Comparison of ENCODE assay signal across 17 cellular contexts in the genomic region with DNA sequence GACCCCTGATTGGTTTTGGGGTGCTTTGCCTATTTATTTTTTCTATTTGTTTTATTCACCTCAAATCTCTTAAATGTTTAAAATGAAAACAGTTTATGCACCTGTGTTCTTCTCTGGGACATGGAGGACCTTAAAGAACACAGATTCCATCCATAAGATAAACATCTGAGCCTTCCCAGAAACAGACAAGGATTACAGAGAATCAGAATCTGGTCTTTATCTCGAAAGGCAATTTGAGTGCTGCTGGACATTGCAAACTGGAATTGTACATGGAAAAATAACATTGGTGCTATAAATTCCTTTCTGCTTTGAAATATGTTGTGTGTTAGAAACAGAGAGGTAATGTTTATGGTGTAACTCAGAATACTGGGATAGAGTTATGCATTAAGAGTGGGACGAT. TPM values are rescaled to one million over a fixed set of nuclear protein-coding genes. Genes with fewer than 3 reads are reported as not detected.
DNase-seq lines count a peak whose midpoint lies in the region; FAIRE-seq and TF ChIP-seq lines count a peak whose summit lies in the region.
"Had no signal": no experiment of that assay in that cellular context is flagged by ENCODE, and none has a peak within 500 bp of the region (broad histone marks: within the 10 kb centered on the region; RNA-seq: fewer than 3 reads in every experiment).

No MANE protein-coding gene starts in this region.

- H2BK12ac ChIP-seq in mesenchymal stem cell (ENCODE audit: low read length in 2 of 2) = no peak overlapping the region

- H3K9me3 Mint-ChIP-seq in activated CD4-positive, alpha-beta memory T cell treated with anti-CD3 and anti-CD28 coated beads for 36 hours = no peaks in the 10 kb centered on the region
- H3K9me3 Mint-ChIP-seq: CD14-positive monocyte had no signal

- H3K27ac ChIP-seq in mesenchymal stem cell (ENCODE audit: low read length, poor library complexity, severe bottlenecking) (no peak overlapping the region), stomach (peak overlapping the region in 4 of 5 donors; percentile 2 to 74 (median 66))

- no peak overlapping the region for H2AFZ ChIP-seq in mesenchymal stem cell (ENCODE audit: low read depth, low read length)

- peaks cover 6% of the 10 kb centered on the region for H3K4me1 Mint-ChIP-seq in activated CD4-positive, alpha-beta memory T cell treated with anti-CD3 and anti-CD28 coated beads for 36 hours (ENCODE audit: low read depth)
- H3K4me1 Mint-ChIP-seq: CD14-positive monocyte had no signal

- H3K36me3 ChIP-seq in mesenchymal stem cell (ENCODE audit: control insufficient read depth in 1 of 2, insufficient read depth in 2 of 2, low read depth in 1 of 2, low read length in 2 of 2) (no peaks in the 10 kb centered on the region), stomach (no peaks in the 10 kb centered on the region)

- no peak for TF ChIP-seq CTCF in stomach (IDR thresholded peaks at IDR 0.05)

- no peak overlapping the region for H3K14ac ChIP-seq in mesenchymal stem cell (ENCODE audit: low read length in 2 of 2)

- H3K79me1 ChIP-seq in mesenchymal stem cell (replicated peaks; ENCODE audit: low read length, poor library complexity, severe bottlenecking) = no peaks in the 10 kb centered on the region

- CTCF ChIA-PET in activated CD4-positive, alpha-beta memory T cell treated with anti-CD3 and anti-CD28 coated beads for 36 hours (lab: Charles Lee) = no interaction called here

- no peak overlapping the region for H4K8ac ChIP-seq in mesenchymal stem cell (ENCODE audit: low read length)

- peaks cover 7% of the 10 kb centered on the region for H3K27me3 Mint-ChIP-seq in activated CD4-positive, alpha-beta memory T cell treated with anti-CD3 and anti-CD28 coated beads for 36 hours

- H3K4me3 ChIP-seq in mesenchymal stem cell (ENCODE audit: insufficient read depth in 1 of 2, low read depth in 1 of 2, low read length in 2 of 2) = peak overlapping the region in 1 of 2 experiments; percentile 9
- no peak overlapping the region for H3K4me3 ChIP-seq in stomach
- H3K4me3 ChIP-seq: K562 had no signal

- H3K18ac ChIP-seq in mesenchymal stem cell (ENCODE audit: low read depth in 1 of 2, low read length in 2 of 2) = no peak overlapping the region

- no peak overlapping the region for H2BK120ac ChIP-seq in mesenchymal stem cell (ENCODE audit: low read depth, low read length)

- no peak for TF ChIP-seq EP300 in stomach (IDR thresholded peaks at IDR 0.05)

- no peak for TF ChIP-seq POLR2A in stomach (IDR thresholded peaks at IDR 0.05)

- no peak overlapping the region for H3K4ac ChIP-seq in mesenchymal stem cell (ENCODE audit: low read depth in 1 of 2, low read length in 2 of 2)

- no peaks in the 10 kb centered on the region for H3K36me3 Mint-ChIP-seq in activated CD4-positive, alpha-beta memory T cell treated with anti-CD3 and anti-CD28 coated beads for 36 hours
- H3K36me3 Mint-ChIP-seq: CD14-positive monocyte had no signal

- DNase-seq in SK-N-DZ (ENCODE audit: low spot score) = peak; percentile 62
- DNase-seq in mesenchymal stem cell = no peak
- DNase-seq in stomach = no peak
- DNase-seq in stimulated activated CD4-positive, alpha-beta T cell treated with anti-CD3 and anti-CD28 coated beads, Interleukin-4, amount 100 ng/mL, for 4 hours = no peak
- DNase-seq in activated CD4-positive, alpha-beta memory T cell treated with anti-CD3 and anti-CD28 coated beads for 36 hours = no peak
- no peak for DNase-seq in stimulated activated CD4-positive, alpha-beta T cell treated with anti-CD3 and anti-CD28 coated beads, Interleukin-15, amount 100 ng/mL, for 24 hours
- DNase-seq in activated effector memory CD4-positive, alpha-beta T cell treated with anti-CD3 and anti-CD28 coated beads, Interleukin-2, amount 50 U/mL, for 16 hours = no peak
- DNase-seq: ACHN, AML-193, NCI-H1436, NCI-H2029, NCI-H2171, NCI-H446 had no signal

- H3K27me3 ChIP-seq in mesenchymal stem cell (ENCODE audit: control insufficient read depth in 1 of 2, insufficient read depth in 1 of 2, low read length in 2 of 2) (no peaks in the 10 kb centered on the region), stomach (no peaks in the 10 kb centered on the region)

- peak; percentile 85 for FAIRE-seq in A204.1 (lab: Jason Lieb, UNC)
- FAIRE-seq: GM12892, K562 had no signal

- no peak overlapping the region for H3K23ac ChIP-seq in mesenchymal stem cell (ENCODE audit: low read length in 2 of 2)

- intact Hi-C loops in stomach (cut with DNase I; ENCODE audit: low total_unique reads) = no loop called here
- intact Hi-C loops in activated CD4-positive, alpha-beta memory T cell treated with anti-CD3 and anti-CD28 coated beads for 36 hours (cut with micrococcal nuclease) = no loop called here

- H2BK15ac ChIP-seq in mesenchymal stem cell (ENCODE audit: low read depth, poor library complexity, severe bottlenecking) = no peak overlapping the region

- H3K9ac ChIP-seq in mesenchymal stem cell (ENCODE audit: low read length) = peak overlapping the region; percentile 83

- H3K27ac Mint-ChIP-seq in activated CD4-positive, alpha-beta memory T cell treated with anti-CD3 and anti-CD28 coated beads for 36 hours = no peak overlapping the region

- H3K4me2 ChIP-seq in mesenchymal stem cell (ENCODE audit: low read length, poor library complexity, severe bottlenecking) = no peak overlapping the region

- POLR2A ChIA-PET in activated CD4-positive, alpha-beta memory T cell treated with anti-CD3 and anti-CD28 coated beads for 36 hours (lab: Charles Lee) = no interaction called here

- H3K4me3 Mint-ChIP-seq in activated CD4-positive, alpha-beta memory T cell treated with anti-CD3 and anti-CD28 coated beads for 36 hours = no peak overlapping the region
- H3K4me3 Mint-ChIP-seq: CD14-positive monocyte had no signal

- H3K9me3 ChIP-seq in mesenchymal stem cell (ENCODE audit: control insufficient read depth, low read length) (no peaks in the 10 kb centered on the region), stomach (no peaks in the 10 kb centered on the region)

- no peak overlapping the region for H2BK5ac ChIP-seq in mesenchymal stem cell (ENCODE audit: low read depth, low read length, poor library complexity, severe bottlenecking)

- H3K4me1 ChIP-seq in mesenchymal stem cell (ENCODE audit: control insufficient read depth, insufficient read depth, low read depth, low read length) = no peaks in the 10 kb centered on the region
- H3K4me1 ChIP-seq in stomach = peaks cover 0 to 30% (median 17%) of the 10 kb centered on the region in 4 donors

- WGBS in mesenchymal stem cell = 52% methylated on average over 1 of the region's 2 CpGs
- WGBS in stomach, 5 donors = 51 to 85% (median 71%) methylated on average over 2 of the region's 2 CpGs

- H4K91ac ChIP-seq in mesenchymal stem cell (ENCODE audit: low read length) = no peak overlapping the region

- no peak overlapping the region for H2AK5ac ChIP-seq in mesenchymal stem cell (ENCODE audit: low read length, severe bottlenecking)

RNA-seq across cellular contexts. Expression of gene DDR2, which starts 6.6 kb away (rescaled TPM):
- polyA plus RNA-seq in SK-N-DZ (2014; cell fraction: cytosol; rRNA removed) = 28.9 and 39.2 TPM in 2 replicates
- polyA plus RNA-seq in SK-N-DZ (2014; cell fraction: nucleus; rRNA removed) = 50.1 and 56.0 TPM in 2 replicates
- 25.2 TPM for polyA plus RNA-seq in mesenchymal stem cell (2013, experiment 1 of 2)
- polyA plus RNA-seq in mesenchymal stem cell (2013, experiment 2 of 2) = 23.9 TPM
- 100 to 1,000 TPM in 1 of 5 donors, 10 to 100 TPM in 4; 17.7 to 117 (median 50.8) TPM for total RNA-seq in stomach
- polyA plus RNA-seq in stomach = 10 to 100 TPM in 2 of 3 donors, 1 to 10 TPM in 1; 6.8 to 20.5 (median 18.6) TPM
- total RNA-seq in activated CD4-positive, alpha-beta memory T cell treated with anti-CD3 and anti-CD28 coated beads for 36 hours = under 1 TPM; 0.19 to 0.36 TPM
- polyA plus RNA-seq: CD14-positive monocyte had no signal

Comparison
In these comparisons a context has a peak if more than half of its experiments do, and no peak if none do; other contexts are left out.
1. RNA of gene DDR2, which starts 6.6 kb away (total RNA-seq): 17.7 to 117 TPM in stomach; 0.19 to 0.36 TPM in activated CD4-positive, alpha-beta memory T cell treated with anti-CD3 and anti-CD28 coated beads for 36 hours; every median in the first group is over 10 times any median in the second.